17 cellular contexts compared by ENCODE assay signal in the genomic region with DNA sequence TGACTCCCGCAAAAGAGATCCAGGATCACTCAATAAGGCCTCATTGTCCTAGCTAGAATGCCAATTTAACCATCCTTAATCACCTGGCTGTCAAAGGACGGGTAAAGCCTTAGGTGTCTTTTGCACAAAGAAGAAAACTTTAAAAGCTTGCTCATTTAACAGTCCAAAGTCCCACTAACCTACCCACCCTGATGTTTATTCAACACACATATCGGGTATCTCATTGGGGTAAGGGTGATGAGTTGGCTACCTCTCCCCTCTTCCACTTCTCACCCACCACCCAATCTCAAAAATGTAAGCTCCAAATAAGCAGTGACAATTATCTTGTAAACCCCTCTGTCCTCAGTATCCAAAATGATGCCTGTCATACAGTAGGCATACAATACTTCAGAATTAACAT.
"Had no signal": no experiment of that assay in that cellular context is flagged by ENCODE, and none has a peak within 500 bp of the region (broad histone marks: within the 10 kb centered on the region; RNA-seq: fewer than 3 reads in every experiment).

No MANE protein-coding gene starts in this region.

- ATAC-seq: left colon; naive thymus-derived CD4-positive, alpha-beta T cell had no signal

- H3K27me3 ChIP-seq: dorsolateral prefrontal cortex, esophagus muscularis mucosa had no signal

- H3K27me3 Mint-ChIP-seq: activated naive CD8-positive, alpha-beta T cell treated with anti-CD3 and anti-CD28 coated beads, Interleukin-2, amount 10 ng/mL, durations not matched to agents 7 days and 5 days; naive thymus-derived CD4-positive, alpha-beta T cell; T-cell had no signal

- DNase-seq: activated CD4-positive, alpha-beta T cell treated with anti-CD3 and anti-CD28 coated beads for 48 hours; activated effector memory CD4-positive, alpha-beta T cell treated with Interleukin-2 at 50 U/mL for 16 hours; activated naive CD8-positive, alpha-beta T cell treated with anti-CD3 and anti-CD28 coated beads, Interleukin-2, amount 10 ng/mL, durations not matched to agents 7 days and 5 days; activated T-cell treated with anti-CD3 and anti-CD28 coated beads for 4 hours; anterior cingulate cortex; dorsolateral prefrontal cortex; foreskin fibroblast; glutamatergic neuron; left colon; naive thymus-derived CD4-positive, alpha-beta T cell; stimulated activated naive CD4-positive, alpha-beta T cell; substantia nigra; T-cell; T1000 had no signal

- FAIRE-seq: endometrium had no signal

- H3K9me3 Mint-ChIP-seq: activated naive CD8-positive, alpha-beta T cell treated with anti-CD3 and anti-CD28 coated beads, Interleukin-2, amount 10 ng/mL, durations not matched to agents 7 days and 5 days; T-cell had no signal

- H3K9me3 ChIP-seq: esophagus muscularis mucosa, prostate gland had no signal

- H3K36me3 ChIP-seq: esophagus muscularis mucosa, prostate gland had no signal

- H3K36me3 Mint-ChIP-seq: activated naive CD8-positive, alpha-beta T cell treated with anti-CD3 and anti-CD28 coated beads, Interleukin-2, amount 10 ng/mL, durations not matched to agents 7 days and 5 days; naive thymus-derived CD4-positive, alpha-beta T cell; T-cell had no signal
